Comparison of ENCODE assay signal across 8 cellular contexts in the genomic region with DNA sequence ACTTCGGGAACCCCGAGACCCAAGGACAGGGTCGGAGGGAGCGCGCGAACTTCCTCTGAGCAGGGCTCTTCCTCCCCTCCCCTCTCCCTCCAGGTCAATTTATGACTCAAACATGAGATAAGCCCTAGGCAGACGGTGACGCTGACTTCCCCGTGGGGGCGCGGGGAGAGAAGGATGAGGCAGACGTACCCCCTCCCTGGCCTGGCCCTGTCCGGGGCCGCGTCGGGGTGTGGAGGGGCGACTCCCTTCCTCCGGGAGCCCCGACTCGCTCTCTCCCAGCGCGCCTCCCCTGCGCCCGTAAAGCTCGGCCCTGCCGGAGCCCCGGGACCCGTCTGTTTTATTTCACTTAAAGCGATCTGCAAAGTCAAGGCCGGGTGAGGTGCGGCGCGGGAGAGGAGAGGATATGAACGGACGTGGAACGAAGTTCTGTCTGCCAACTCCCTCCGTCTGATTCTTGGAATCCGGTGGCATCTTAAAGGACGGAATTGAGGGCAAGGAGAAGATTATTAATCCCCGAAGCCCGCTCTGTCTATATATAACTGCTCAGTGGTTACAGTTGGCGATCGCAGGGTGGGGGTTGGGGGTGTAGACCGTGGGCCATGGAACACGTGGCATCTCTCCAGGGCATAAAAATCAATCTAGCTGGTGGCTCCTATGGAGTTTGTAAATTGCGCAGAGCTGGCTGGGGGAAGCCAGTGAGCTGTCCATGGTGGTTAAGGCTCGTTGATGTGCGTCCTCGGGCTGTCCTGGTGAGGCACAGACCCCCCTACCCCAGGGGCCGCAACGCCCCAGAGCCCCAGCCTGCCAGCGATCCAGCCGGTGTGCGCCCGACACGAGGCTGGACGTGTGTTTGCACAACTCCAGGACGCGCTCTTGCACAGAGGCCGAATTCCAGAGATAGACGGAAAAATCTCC. TPM values are rescaled to one million over a fixed set of nuclear protein-coding genes. Genes with fewer than 3 reads are reported as not detected.
DNase-seq lines count a peak whose midpoint lies in the region; ATAC-seq, FAIRE-seq and TF ChIP-seq lines count a peak whose summit lies in the region.

No MANE protein-coding gene starts in this region.

- no peaks in the 10 kb centered on the region; the same call in 1 of the 2 replicates for H4K20me1 ChIP-seq in GM12878 (ENCODE audit: control insufficient read depth, insufficient read depth)

- CTCF ChIA-PET in GM12878 (lab: Yijun Ruan, JAX): no interaction called here

- TF ChIP-seq POLR2A in GM12878 (IDR thresholded peaks at IDR 0.05; ENCODE audit: low read depth, low read length): no peak
- TF ChIP-seq POLR2A in right lobe of liver (IDR thresholded peaks at IDR 0.05): no peak
- no peak for TF ChIP-seq POLR2A in H54 (IDR thresholded peaks at IDR 0.05; ENCODE audit: low read depth, low read length)

- TF ChIP-seq RAD21 in GM12878 (IDR thresholded peaks at IDR 0.05; ENCODE audit: insufficient read depth, low read depth, low read length): no peak

- H3K4me2 ChIP-seq in GM12878 (ENCODE audit: control insufficient read depth, insufficient read depth): no peak overlapping the region

- H3K4me3 ChIP-seq in HFF-Myc (replicated peaks; ENCODE audit: low read depth, low read length): peak overlapping the region; percentile 35
- no peak overlapping the region for H3K4me3 ChIP-seq in GM12878
- H3K4me3 ChIP-seq in right lobe of liver: no peak overlapping the region
- H3K4me3 ChIP-seq in small intestine (ENCODE audit: low read depth in 1 of 2, low read length in 2 of 2): no peak overlapping the region

- POLR2A ChIA-PET in GM12878 (lab: Charles Lee): no interaction called here

- H3K4me1 ChIP-seq in GM12878 (ENCODE audit: control insufficient read depth, insufficient read depth, low read length): no peaks in the 10 kb centered on the region
- peaks cover 0 to 23% (median 0%) of the 10 kb centered on the region in 4 donors for H3K4me1 ChIP-seq in right lobe of liver
- peaks cover 0 to 3% of the 10 kb centered on the region in 2 donors for H3K4me1 ChIP-seq in small intestine (ENCODE audit: control insufficient read depth in 2 of 2, insufficient read depth in 1 of 2, low read depth in 1 of 2, low read length in 1 of 2)

- SMC1A ChIA-PET in GM12878 (lab: Charles Lee; ENCODE audit: uncharacterized antibody, unreplicated experiment): no interaction called here

- no TSS peak for BruUV-seq in GM12878 (replicated peaks; lab: Mats Ljungman, UMichigan)

- no peak overlapping the region for H3K27ac ChIP-seq in GM12878 (ENCODE audit: control insufficient read depth, insufficient read depth)
- H3K27ac ChIP-seq in right lobe of liver: no peak overlapping the region
- no peak overlapping the region for H3K27ac ChIP-seq in small intestine (ENCODE audit: low read depth in 1 of 2, low read length in 1 of 2)

- intact Hi-C loops in GM12878 (cut with micrococcal nuclease; ENCODE audit: unreplicated experiment) (no loop called here), right lobe of liver (cut with DNase I) (no loop called here)

- no peak overlapping the region for H2AFZ ChIP-seq in GM12878 (ENCODE audit: control insufficient read depth, low read depth, low read length)

- 22% methylated on average over 61 of the region's 61 CpGs for WGBS in GM12878 (ENCODE audit: insufficient coverage, insufficient replicate concordance, low lambda C conversion rate, missing lambda C conversion rate)
- 2% methylated on average over 29 of the region's 61 CpGs for WGBS in right lobe of liver (ENCODE audit: insufficient coverage, low coverage, low lambda C conversion rate, missing lambda C conversion rate)
- WGBS in small intestine, 3 donors: 2 to 3% (median 3%) methylated on average over 59 to 61 of the region's 61 CpGs

- H3K27me3 ChIP-seq in GM12878 (replicated peaks in 1 of 2; ENCODE audit: control insufficient read depth in 2 of 2, insufficient read depth in 2 of 2, low read length in 1 of 2): peaks cover 15 to 25% of the 10 kb centered on the region in 2 experiments
- peaks cover 0 to 9% of the 10 kb centered on the region in 2 donors for H3K27me3 ChIP-seq in right lobe of liver
- peaks cover 8 to 36% of the 10 kb centered on the region in 2 donors for H3K27me3 ChIP-seq in small intestine (ENCODE audit: control insufficient read depth in 2 of 2, insufficient read depth in 2 of 2, low read length in 2 of 2)

- H3K36me3 ChIP-seq in GM12878 (ENCODE audit: control insufficient read depth in 2 of 2, insufficient read depth in 2 of 2, low read length in 1 of 2) (no peaks in the 10 kb centered on the region), right lobe of liver (no peaks in the 10 kb centered on the region), small intestine (ENCODE audit: control insufficient read depth in 2 of 2, insufficient read depth in 2 of 2, low read length in 2 of 2) (no peaks in the 10 kb centered on the region)

- no peak for ATAC-seq in GM12878
- peak; percentile 31 to 58 (median 44) for ATAC-seq in right lobe of liver
- no peak for ATAC-seq in GM18909 (IDR thresholded peaks at IDR 0.05; ENCODE audit: poor library complexity, unreplicated experiment)

- H3K9ac ChIP-seq in GM12878 (ENCODE audit: control insufficient read depth, insufficient read depth, low read length): no peak overlapping the region

- H3K9me3 ChIP-seq in GM12878 (replicated peaks; ENCODE audit: control insufficient read depth, insufficient read depth, low read length): no peaks in the 10 kb centered on the region
- no peaks in the 10 kb centered on the region for H3K9me3 ChIP-seq in right lobe of liver
- H3K9me3 ChIP-seq in small intestine (ENCODE audit: control insufficient read depth, low read depth): no peaks in the 10 kb centered on the region

- in situ Hi-C loops in GM12878 (cut with MboI): no loop called here

- DNase-seq in 8988T (peak; percentile 22), HFF-Myc (ENCODE audit: extremely low read depth, low read depth) (no peak), GM12878 (ENCODE audit: low read depth, low spot score) (no peak), right lobe of liver (peak in 2 of 3 donors; percentile 23 to 54), H54 (ENCODE audit: insufficient read length, low spot score) (no peak), small intestine (no peak), NCI-H1694 (lab: John Stamatoyannopoulos, UW) (no peak)

- H3K79me2 ChIP-seq in GM12878 (ENCODE audit: control insufficient read depth, insufficient read depth, low read length): no peaks in the 10 kb centered on the region

- no peak for TF ChIP-seq CTCF in HFF-Myc (IDR thresholded peaks at IDR 0.05; ENCODE audit: low read depth, low read length, missing control alignments)
- no peak for TF ChIP-seq CTCF in GM12878 (IDR thresholded peaks at IDR 0.05 in 2 of 3, conservative IDR thresholded peaks at IDR 0.05 in 1 of 3; ENCODE audit: control insufficient read depth in 2 of 3, extremely low read depth in 1 of 3, insufficient read depth in 1 of 3, low read depth in 3 of 3, low read length in 3 of 3)
- TF ChIP-seq CTCF in right lobe of liver (IDR thresholded peaks at IDR 0.05): no peak

- RAD21 ChIA-PET in GM12878 (lab: Charles Lee; ENCODE audit: unreplicated experiment): no interaction called here

- FAIRE-seq in GM12878 (lab: Jason Lieb, UNC) (no peak), H54 (lab: Jason Lieb, UNC) (no peak), small intestine (lab: Jason Lieb, UNC) (no peak)

- no peak for TF ChIP-seq EP300 in GM12878 (IDR thresholded peaks at IDR 0.05; ENCODE audit: borderline replicate concordance in 1 of 2, control insufficient read depth in 1 of 2, low read depth in 2 of 2, low read length in 2 of 2)

TF ChIP-seq in GM12878, 131 proteins besides CTCF, POLR2A, EP300 and RAD21 (continues in another document):
- TF ChIP-seq POU2F2 (IDR thresholded peaks at IDR 0.05; ENCODE audit: borderline replicate concordance, low read depth, low read length) (no peak), RELA (IDR thresholded peaks at IDR 0.05; ENCODE audit: borderline replicate concordance, partially characterized antibody) (no peak), RCOR1 (conservative IDR thresholded peaks at IDR 0.05; ENCODE audit: low read depth, low read length) (no peak), IRF4 (IDR thresholded peaks at IDR 0.05; ENCODE audit: low read depth, low read length) (no peak), MTA3 (IDR thresholded peaks at IDR 0.05; ENCODE audit: borderline replicate concordance, low read length) (no peak), RUNX3 (IDR thresholded peaks at IDR 0.05; ENCODE audit: low read length) (no peak), RAD51 (IDR thresholded peaks at IDR 0.05) (no peak)
- TF ChIP-seq, protein P1, sequence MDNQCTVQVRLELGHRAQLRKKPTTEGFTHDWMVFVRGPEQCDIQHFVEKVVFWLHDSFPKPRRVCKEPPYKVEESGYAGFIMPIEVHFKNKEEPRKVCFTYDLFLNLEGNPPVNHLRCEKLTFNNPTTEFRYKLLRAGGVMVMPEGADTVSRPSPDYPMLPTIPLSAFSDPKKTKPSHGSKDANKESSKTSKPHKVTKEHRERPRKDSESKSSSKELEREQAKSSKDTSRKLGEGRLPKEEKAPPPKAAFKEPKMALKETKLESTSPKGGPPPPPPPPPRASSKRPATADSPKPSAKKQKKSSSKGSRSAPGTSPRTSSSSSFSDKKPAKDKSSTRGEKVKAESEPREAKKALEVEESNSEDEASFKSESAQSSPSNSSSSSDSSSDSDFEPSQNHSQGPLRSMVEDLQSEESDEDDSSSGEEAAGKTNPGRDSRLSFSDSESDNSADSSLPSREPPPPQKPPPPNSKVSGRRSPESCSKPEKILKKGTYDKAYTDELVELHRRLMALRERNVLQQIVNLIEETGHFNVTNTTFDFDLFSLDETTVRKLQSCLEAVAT (IDR thresholded peaks at IDR 0.05): no peak

RNA-seq across cellular contexts. Expression of a gene that starts 2.9 kb away (rescaled TPM):
- total RNA-seq in GM12878 (2013; cell fraction: nucleolus; rRNA removed): not detected in 2 replicates
- not detected in 2 replicates for total RNA-seq in GM12878 (2014; rRNA removed)
- not detected in 2 replicates for total RNA-seq in GM12878 (2014; rRNA removed; fragmentation: Illumina TruSeq; extraction: Trizol)
- total RNA-seq in GM12878 (2021): not detected in 2 replicates
- polyA plus RNA-seq in GM12878 (2011; ENCODE audit: low read depth): not detected
- 0.08 and 0.12 TPM in 2 replicates for polyA plus RNA-seq in GM12878 (2011; rRNA removed)
- not detected in 2 replicates for polyA plus RNA-seq in GM12878 (2011; cell fraction: cytosol; rRNA removed)
- not detected in 2 replicates for polyA plus RNA-seq in GM12878 (2011; cell fraction: nucleus; rRNA removed)
- polyA plus RNA-seq in GM12878 (2012): 0.06 and 0.16 TPM in 2 replicates
- polyA plus RNA-seq in GM12878 (2014; fragmentation: Illumina TruSeq; extraction: Trizol): not detected in 2 replicates
- not detected for polyA plus RNA-seq in GM12878 (2014; fragmentation: Nextera tagmentation; extraction: Ambion mirVana)
- 0.12 TPM in 1 of 2 replicates, not detected in the other for polyA plus RNA-seq in GM12878 (2014; rRNA removed)
- polyA plus RNA-seq in GM12878 (2016; fragmentation: Nextera tagmentation; extraction: Ambion mirVana): not detected
- polyA minus RNA-seq in GM12878 (2011; rRNA and poly(A)+ RNA removed): not detected in 2 replicates
- polyA minus RNA-seq in GM12878 (2011; cell fraction: cytosol; rRNA and poly(A)+ RNA removed): not detected in 2 replicates
- not detected in 2 replicates for polyA minus RNA-seq in GM12878 (2011; cell fraction: nucleus; rRNA and poly(A)+ RNA removed)
- total RNA-seq in right lobe of liver: not detected
- under 1 TPM in 2 of 3 donors, not detected in 1; 0.54 to 0.55 TPM for polyA plus RNA-seq in small intestine

Comparison
In these comparisons a context has a peak if more than half of its experiments do, and no peak if none do; other contexts are left out.
1. DNase-seq: peak in 8988T (single experiment) and right lobe of liver (2 of 3); none in HFF-Myc (single experiment), GM12878 (single experiment), H54 (single experiment), small intestine (single experiment) and NCI-H1694 (single experiment).
2. ATAC-seq: peak in right lobe of liver (4 of 4); none in GM12878 (single experiment) and GM18909 (single experiment).